Comparison of ENCODE assay signal across 1 cellular context in the genomic region with DNA sequence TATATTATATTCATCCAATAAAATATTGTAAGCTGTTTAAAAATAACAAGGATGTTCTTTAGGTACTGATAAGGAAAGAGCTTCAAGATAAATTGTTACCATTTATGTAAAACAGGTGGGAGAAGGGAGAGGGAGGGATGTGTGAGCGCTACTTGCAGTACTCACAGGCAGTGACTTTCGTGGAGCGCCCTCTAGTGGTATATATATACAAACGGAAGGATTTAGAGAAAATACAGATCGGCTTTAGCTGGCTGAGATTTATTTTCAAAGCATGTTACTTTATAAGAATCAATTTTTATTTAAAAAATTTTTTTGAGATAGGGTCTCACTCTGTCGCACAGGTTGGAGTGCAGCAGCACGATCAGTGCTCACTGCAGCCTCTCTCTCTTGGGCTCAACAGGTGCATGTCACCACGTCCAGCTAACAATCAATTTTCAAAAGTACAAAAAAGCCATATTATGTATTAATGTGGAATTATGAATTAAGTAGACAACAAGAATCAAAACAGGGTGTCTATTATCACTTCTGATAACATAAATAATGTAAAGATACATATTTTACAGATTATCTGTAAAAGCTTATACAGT.
TF ChIP-seq lines count a peak whose summit lies in the region.

No MANE protein-coding gene starts in this region.

TF ChIP-seq in HEK293, 187 proteins besides CTCF, POLR2A, EP300 and RAD21 (continued from another document):
- TF ChIP-seq PRDM2 (tag by site-specific recombination; IDR thresholded peaks at IDR 0.05; ENCODE audit: borderline replicate concordance): no peak
- TF ChIP-seq ZNF654 (tag by site-specific recombination; IDR thresholded peaks at IDR 0.05; ENCODE audit: low read depth): peak; percentile 52
